25 cellular contexts compared by ENCODE assay signal in genomic region chr9:8348756-8349155, GRCh38.
"Had no signal": no experiment of that assay in that cellular context is flagged by ENCODE, and none has a peak within 500 bp of the region (broad histone marks: within the 10 kb centered on the region; RNA-seq: fewer than 3 reads in every experiment).

No MANE protein-coding gene starts in this region.

- H3K27ac ChIP-seq: KMS-11, SJCRH30, SK-N-MC had no signal

- ATAC-seq: activated CD4-positive, CD25-positive, alpha-beta regulatory T cell treated with anti-CD3 and anti-CD28 coated beads, Interleukin-2, amount 50 U/mL, for 24 hours; activated naive CD8-positive, alpha-beta T cell treated with anti-CD3 and anti-CD28 coated beads, Interleukin-2, amount 50 U/mL, for 24 hours; activated T-cell treated with anti-CD3 and anti-CD28 coated beads, Interleukin-2, amount 50 U/mL, for 4 hours; Panc1; WTC11 had no signal

- H3K9me3 ChIP-seq: SJCRH30 had no signal

- H3K27me3 ChIP-seq: SJCRH30 had no signal

- FAIRE-seq: bronchial epithelial cell had no signal

- H3K4me3 ChIP-seq: SJCRH30, SK-N-MC had no signal

- DNase-seq: activated CD4-positive, alpha-beta memory T cell treated with anti-CD3 and anti-CD28 coated beads for 36 hours; activated CD4-positive, alpha-beta T cell treated with anti-CD3 and anti-CD28 coated beads for 4 hours; activated CD4-positive, alpha-beta T cell treated with anti-CD3 and anti-CD28 coated beads, Interleukin-2, amount 50 U/mL, for 1 hour; activated CD8-positive, alpha-beta memory T cell treated with anti-CD3 and anti-CD28 coated beads, Interleukin-2, amount 50 U/mL, for 4 hours; activated gamma-delta T cell treated with Interleukin-2 at 50 U/mL for 16 hours; activated naive CD4-positive, alpha-beta T cell treated with anti-CD3 and anti-CD28 coated beads for 36 hours; activated naive CD8-positive, alpha-beta T cell treated with anti-CD3 and anti-CD28 coated beads, Interleukin-2, amount 50 U/mL, for 24 hours; activated T-cell treated with anti-CD3 and anti-CD28 coated beads for 4 hours; activated T-cell treated with anti-CD3 and anti-CD28 coated beads, Interleukin-2, amount 50 U/mL, for 4 hours; MM.1S; MV-4-11; NCI-H1092; NCI-H1436 treated with DMSO at 0.1 percent for 48 hours; NCI-H1694 treated with DMSO at 0.1 percent for 48 hours; NCI-H2029; NCI-H345; NCI-H524 treated with DMSO at 0.1 percent for 48 hours; SHP77; SJCRH30 had no signal

- H3K36me3 ChIP-seq: SJCRH30 had no signal
